1 cellular context compared by ENCODE assay signal in genomic region chr18:48876590-48876989, GRCh38.
TF ChIP-seq lines count a peak whose summit lies in the region.

No MANE protein-coding gene starts in this region.

TF ChIP-seq in H1, 55 proteins besides CTCF, POLR2A, EP300 and RAD21:
- TF ChIP-seq YY1 (IDR thresholded peaks at IDR 0.05; ENCODE audit: low read depth, low read length) (no peak), KDM1A (IDR thresholded peaks at IDR 0.05; ENCODE audit: borderline replicate concordance, low read length) (peak; percentile 76)
